In genomic region chr3:186496635-186497034, GRCh38 we compare ENCODE assay signal across 29 cellular contexts.
"Had no signal": no experiment of that assay in that cellular context is flagged by ENCODE, and none has a peak within 500 bp of the region (broad histone marks: within the 10 kb centered on the region; RNA-seq: fewer than 3 reads in every experiment).

No MANE protein-coding gene starts in this region.

- H3K27ac Mint-ChIP-seq: naive thymus-derived CD8-positive, alpha-beta T cell; natural killer cell treated with Interleukin-12 subunit alpha and Interleukin-12 subunit beta and Interleukin-15 and Interleukin-18, amount 100 ng/mL, for 72 hours; progenitor cell of endocrine pancreas; stimulated activated effector memory CD8-positive, alpha-beta T cell treated with anti-CD3 and anti-CD28 coated beads, Interleukin-12 subunit alpha, Interleukin-12 subunit beta, amount 100 ng/mL, for 72 hours; stimulated activated naive B cell treated with anti-CD40 and anti-IgM and Interleukin-4, amounts not matched to agents 10 μg/mL and 1 μg/mL and 100 μg/mL, for 72 hours; stimulated activated naive CD8-positive, alpha-beta T cell treated with anti-CD3 and anti-CD28 coated beads, Interleukin-15, Interleukin-2, amounts not matched to agents 100 ng/mL and 50 ng/mL, for 24 hours had no signal

- H3K36me3 ChIP-seq: neutrophil, ovary, right lobe of liver, sigmoid colon, stomach, thoracic aorta, thyroid gland, tibial nerve, upper lobe of left lung had no signal

- H3K4me1 Mint-ChIP-seq: naive thymus-derived CD8-positive, alpha-beta T cell had no signal

- H3K27me3 Mint-ChIP-seq: naive thymus-derived CD8-positive, alpha-beta T cell; stimulated activated naive CD8-positive, alpha-beta T cell treated with anti-CD3 and anti-CD28 coated beads, Interleukin-15, Interleukin-2, amounts not matched to agents 100 ng/mL and 50 ng/mL, for 24 hours had no signal

- H3K27ac ChIP-seq: neutrophil, ovary, parathyroid adenoma, psoas muscle, right lobe of liver, sigmoid colon, stomach, thoracic aorta, thyroid gland, tibial nerve, upper lobe of left lung had no signal

- H3K9me3 Mint-ChIP-seq: stimulated activated effector memory CD8-positive, alpha-beta T cell treated with anti-CD3 and anti-CD28 coated beads, Interleukin-12 subunit alpha, Interleukin-12 subunit beta, amount 100 ng/mL, for 72 hours had no signal

- H3K27me3 ChIP-seq: neutrophil, ovary, right lobe of liver, sigmoid colon, stomach, thyroid gland, tibial nerve, upper lobe of left lung had no signal

- H3K9ac ChIP-seq: parathyroid adenoma had no signal

- H3K4me3 Mint-ChIP-seq: naive thymus-derived CD8-positive, alpha-beta T cell; natural killer cell treated with Interleukin-12 subunit alpha and Interleukin-12 subunit beta and Interleukin-15 and Interleukin-18, amount 100 ng/mL, for 72 hours; nephron progenitor cell; neural crest cell; stimulated activated effector memory CD8-positive, alpha-beta T cell treated with anti-CD3 and anti-CD28 coated beads, Interleukin-12 subunit alpha, Interleukin-12 subunit beta, amount 100 ng/mL, for 72 hours; stimulated activated naive B cell treated with anti-CD40 and anti-IgM and Interleukin-4, amounts not matched to agents 10 μg/mL and 1 μg/mL and 100 μg/mL, for 72 hours; stimulated activated naive CD8-positive, alpha-beta T cell treated with anti-CD3 and anti-CD28 coated beads, Interleukin-15, Interleukin-2, amounts not matched to agents 100 ng/mL and 50 ng/mL, for 24 hours had no signal

- H3K4me3 ChIP-seq: ovary, psoas muscle, right lobe of liver, sigmoid colon, stomach, thoracic aorta, thyroid gland, tibial nerve, upper lobe of left lung had no signal

- ATAC-seq: naive thymus-derived CD8-positive, alpha-beta T cell; natural killer cell treated with Interleukin-12 subunit alpha and Interleukin-12 subunit beta and Interleukin-15 and Interleukin-18, amount 100 ng/mL, for 72 hours; psoas muscle; right cardiac atrium; right lobe of liver; stimulated activated effector memory CD8-positive, alpha-beta T cell treated with anti-CD3 and anti-CD28 coated beads, Interleukin-12 subunit alpha, Interleukin-12 subunit beta, amount 100 ng/mL, for 72 hours had no signal

- H3K9me3 ChIP-seq: neutrophil, ovary, right lobe of liver, sigmoid colon, thoracic aorta, thyroid gland, upper lobe of left lung had no signal

- DNase-seq: naive thymus-derived CD8-positive, alpha-beta T cell; nephron progenitor cell; nucleus accumbens; ovary; posterior cingulate gyrus; psoas muscle; right cardiac atrium; right lobe of liver; sigmoid colon; small intestine; stimulated activated CD4-positive, alpha-beta T cell treated with anti-CD3 and anti-CD28 coated beads, Interleukin-15, amount 100 ng/mL, for 24 hours; stimulated activated CD4-positive, alpha-beta T cell treated with anti-CD3 and anti-CD28 coated beads, Interleukin-2, amount 100 ng/mL, for 24 hours; stimulated activated CD4-positive, alpha-beta T cell treated with anti-CD3 and anti-CD28 coated beads, Interleukin-2, amount 100 ng/mL, for 48 hours; stimulated activated CD4-positive, alpha-beta T cell treated with anti-CD3 and anti-CD28 coated beads, Interleukin-4, amount 100 ng/mL, for 24 hours; stimulated activated naive B cell treated with anti-CD40 and anti-IgM and Interleukin-4, amounts not matched to agents 10 μg/mL and 1 μg/mL and 100 μg/mL, for 72 hours; stimulated activated naive CD4-positive, alpha-beta T cell treated with Interleukin-2 at 50 U/mL for 16 hours; stomach; thyroid gland; trophoblast cell; upper lobe of left lung had no signal

- H3K36me3 Mint-ChIP-seq: stimulated activated effector memory CD8-positive, alpha-beta T cell treated with anti-CD3 and anti-CD28 coated beads, Interleukin-12 subunit alpha, Interleukin-12 subunit beta, amount 100 ng/mL, for 72 hours had no signal

- H3K4me1 ChIP-seq: psoas muscle, right lobe of liver, sigmoid colon, tibial nerve had no signal
